ENCODE assay signal across 22 cellular contexts in the genomic region with DNA sequence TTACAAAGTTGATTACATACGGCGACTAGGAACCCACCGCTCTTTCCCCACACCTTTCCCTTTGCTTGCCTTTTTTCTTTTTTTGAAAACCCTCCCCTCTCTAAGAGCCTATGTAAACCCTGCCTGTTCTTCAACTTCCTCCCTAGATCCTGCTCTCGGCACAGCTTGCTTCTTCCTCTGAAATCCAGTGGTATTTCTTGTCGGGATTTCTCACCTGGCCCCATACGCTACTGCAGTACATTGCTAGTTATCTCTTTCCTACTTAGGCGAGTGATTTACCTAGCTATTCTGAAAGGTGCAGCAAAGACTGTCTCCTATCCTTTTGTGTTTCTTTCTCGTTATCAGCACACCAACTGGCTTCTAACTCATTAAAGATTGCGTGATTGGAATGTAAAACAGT.
"Had no signal": no experiment of that assay in that cellular context is flagged by ENCODE, and none has a peak within 500 bp of the region (broad histone marks: within the 10 kb centered on the region; RNA-seq: fewer than 3 reads in every experiment).

No MANE protein-coding gene starts in this region.

- H3K27me3 ChIP-seq: heart right ventricle, right lobe of liver, testis had no signal

- H3K36me3 Mint-ChIP-seq: natural killer cell; stimulated activated naive B cell treated with anti-CD40 and anti-IgM and Interleukin-4, amounts not matched to agents 10 μg/mL and 1 μg/mL and 100 μg/mL, for 72 hours had no signal

- H3K4me3 Mint-ChIP-seq: activated CD4-positive, alpha-beta memory T cell treated with anti-CD3 and anti-CD28 coated beads, Interleukin-2, amount 10 ng/mL, durations not matched to agents 7 days and 5 days; activated CD4-positive, alpha-beta T cell treated with anti-CD3 and anti-CD28 coated beads, Interleukin-2, amount 10 ng/mL, durations not matched to agents 24 days and 14 days; activated naive CD4-positive, alpha-beta T cell treated with anti-CD3 and anti-CD28 coated beads for 36 hours; activated naive CD8-positive, alpha-beta T cell treated with anti-CD3 and anti-CD28 coated beads, Interleukin-2, amount 10 ng/mL, durations not matched to agents 7 days and 5 days; activated T-cell treated with anti-CD3 and anti-CD28 coated beads, Interleukin-2, amount 50 U/mL, for 72 hours; natural killer cell; stimulated activated naive B cell treated with anti-CD40 and anti-IgM and Interleukin-4, amounts not matched to agents 10 μg/mL and 1 μg/mL and 100 μg/mL, for 72 hours; type B pancreatic cell had no signal

- H3K27ac Mint-ChIP-seq: activated CD4-positive, alpha-beta memory T cell treated with anti-CD3 and anti-CD28 coated beads, Interleukin-2, amount 10 ng/mL, durations not matched to agents 7 days and 5 days; activated CD4-positive, alpha-beta T cell treated with anti-CD3 and anti-CD28 coated beads, Interleukin-2, amount 10 ng/mL, durations not matched to agents 24 days and 14 days; activated naive CD4-positive, alpha-beta T cell treated with anti-CD3 and anti-CD28 coated beads for 36 hours; activated naive CD8-positive, alpha-beta T cell treated with anti-CD3 and anti-CD28 coated beads, Interleukin-2, amount 10 ng/mL, durations not matched to agents 7 days and 5 days; activated T-cell treated with anti-CD3 and anti-CD28 coated beads, Interleukin-2, amount 50 U/mL, for 72 hours; natural killer cell; stimulated activated naive B cell treated with anti-CD40 and anti-IgM and Interleukin-4, amounts not matched to agents 10 μg/mL and 1 μg/mL and 100 μg/mL, for 72 hours; type B pancreatic cell had no signal

- ATAC-seq: activated CD4-positive, CD25-positive, alpha-beta regulatory T cell treated with anti-CD3 and anti-CD28 coated beads, Interleukin-2, amount 50 U/mL, for 24 hours; activated T-cell treated with anti-CD3 and anti-CD28 coated beads, Interleukin-2, amount 50 U/mL, for 72 hours; natural killer cell; right lobe of liver; stimulated activated naive B cell treated with anti-CD40 and anti-IgM and Interleukin-4, amounts not matched to agents 10 μg/mL and 1 μg/mL and 100 μg/mL, for 72 hours had no signal

- H3K27ac ChIP-seq: right lobe of liver, testis had no signal

- H3K27me3 Mint-ChIP-seq: activated naive CD8-positive, alpha-beta T cell treated with anti-CD3 and anti-CD28 coated beads, Interleukin-2, amount 10 ng/mL, durations not matched to agents 7 days and 5 days had no signal

- H3K9me2 ChIP-seq: SK-N-SH had no signal

- H3K4me1 ChIP-seq: right lobe of liver, testis had no signal

- H3K9me3 Mint-ChIP-seq: activated CD4-positive, alpha-beta T cell treated with anti-CD3 and anti-CD28 coated beads, Interleukin-2, amount 10 ng/mL, durations not matched to agents 24 days and 14 days; activated naive CD8-positive, alpha-beta T cell treated with anti-CD3 and anti-CD28 coated beads, Interleukin-2, amount 10 ng/mL, durations not matched to agents 7 days and 5 days; natural killer cell; stimulated activated naive B cell treated with anti-CD40 and anti-IgM and Interleukin-4, amounts not matched to agents 10 μg/mL and 1 μg/mL and 100 μg/mL, for 72 hours; type B pancreatic cell had no signal

- H3K4me3 ChIP-seq: heart right ventricle, lung, right lobe of liver, smooth muscle cell, testis had no signal

- H3K36me3 ChIP-seq: heart right ventricle, right lobe of liver had no signal

- H3K9me3 ChIP-seq: heart right ventricle, right lobe of liver, SK-N-SH, testis had no signal

- H3K4me2 ChIP-seq: SK-N-SH, smooth muscle cell had no signal

- H3K4me1 Mint-ChIP-seq: activated CD4-positive, alpha-beta memory T cell treated with anti-CD3 and anti-CD28 coated beads, Interleukin-2, amount 10 ng/mL, durations not matched to agents 7 days and 5 days; activated CD4-positive, alpha-beta T cell treated with anti-CD3 and anti-CD28 coated beads, Interleukin-2, amount 10 ng/mL, durations not matched to agents 24 days and 14 days; natural killer cell; stimulated activated naive B cell treated with anti-CD40 and anti-IgM and Interleukin-4, amounts not matched to agents 10 μg/mL and 1 μg/mL and 100 μg/mL, for 72 hours had no signal

- DNase-seq: activated CD4-positive, alpha-beta memory T cell treated with anti-CD3 and anti-CD28 coated beads, Interleukin-2, amount 10 ng/mL, durations not matched to agents 7 days and 5 days; activated CD4-positive, alpha-beta T cell treated with anti-CD3 and anti-CD28 coated beads, Interleukin-2, amount 10 ng/mL, durations not matched to agents 24 days and 14 days; activated effector memory CD4-positive, alpha-beta T cell treated with Interleukin-2 at 50 U/mL for 16 hours; activated naive CD4-positive, alpha-beta T cell treated with anti-CD3 and anti-CD28 coated beads for 36 hours; activated naive CD8-positive, alpha-beta T cell treated with anti-CD3 and anti-CD28 coated beads, Interleukin-2, amount 10 ng/mL, durations not matched to agents 7 days and 5 days; activated T-cell treated with anti-CD3 and anti-CD28 coated beads, Interleukin-2, amount 50 U/mL, for 72 hours; amygdala; dermis blood vessel endothelial cell; effector CD8-positive, alpha-beta T cell; heart right ventricle; kidney; midbrain; natural killer cell; right lobe of liver; SK-N-SH; stimulated activated CD4-positive, alpha-beta T cell treated with anti-CD3 and anti-CD28 coated beads, Interleukin-15, amount 100 ng/mL, for 24 hours; stimulated activated naive B cell treated with anti-CD40 and anti-IgM and Interleukin-4, amounts not matched to agents 10 μg/mL and 1 μg/mL and 100 μg/mL, for 72 hours; testis had no signal

- H3K9ac ChIP-seq: SK-N-SH had no signal
